ENCODE assay signal across 1 cellular context in the genomic region with DNA sequence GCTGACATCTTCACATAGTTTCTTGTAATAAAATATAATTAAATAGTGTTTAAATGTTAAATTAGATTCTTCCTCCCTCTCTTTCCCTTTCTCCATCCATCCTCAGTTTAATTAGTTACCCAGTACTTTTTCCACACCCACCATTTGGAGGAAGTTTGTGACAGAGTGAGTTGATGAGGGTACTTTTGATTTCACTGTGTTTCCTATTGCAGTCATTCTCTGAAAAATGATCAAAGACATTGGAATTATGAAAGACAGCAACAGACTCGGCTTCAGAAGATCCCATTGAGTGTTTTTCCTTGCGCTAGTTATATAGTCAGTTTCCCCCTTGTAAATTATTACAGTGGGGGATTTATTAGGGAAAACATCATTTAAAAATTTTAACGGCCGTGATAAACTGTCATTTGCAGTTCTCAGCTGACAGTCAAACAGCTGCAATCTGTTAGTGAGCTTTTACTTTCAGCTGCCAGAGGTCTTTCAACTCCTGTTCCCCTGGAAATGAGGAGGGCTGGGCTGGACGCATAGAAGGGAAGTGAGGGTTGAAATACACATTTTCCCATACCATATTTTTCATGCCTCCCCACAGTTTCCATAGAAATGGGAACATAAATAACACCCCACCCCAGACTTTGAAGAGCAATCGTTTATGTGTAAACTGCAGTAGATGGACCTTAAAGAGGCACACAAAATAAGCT.
TF ChIP-seq lines count a peak whose summit lies in the region.

No MANE protein-coding gene starts in this region.

TF ChIP-seq in GM12878, 131 proteins besides CTCF, POLR2A, EP300 and RAD21 (continued from another document):
- TF ChIP-seq, protein P1, sequence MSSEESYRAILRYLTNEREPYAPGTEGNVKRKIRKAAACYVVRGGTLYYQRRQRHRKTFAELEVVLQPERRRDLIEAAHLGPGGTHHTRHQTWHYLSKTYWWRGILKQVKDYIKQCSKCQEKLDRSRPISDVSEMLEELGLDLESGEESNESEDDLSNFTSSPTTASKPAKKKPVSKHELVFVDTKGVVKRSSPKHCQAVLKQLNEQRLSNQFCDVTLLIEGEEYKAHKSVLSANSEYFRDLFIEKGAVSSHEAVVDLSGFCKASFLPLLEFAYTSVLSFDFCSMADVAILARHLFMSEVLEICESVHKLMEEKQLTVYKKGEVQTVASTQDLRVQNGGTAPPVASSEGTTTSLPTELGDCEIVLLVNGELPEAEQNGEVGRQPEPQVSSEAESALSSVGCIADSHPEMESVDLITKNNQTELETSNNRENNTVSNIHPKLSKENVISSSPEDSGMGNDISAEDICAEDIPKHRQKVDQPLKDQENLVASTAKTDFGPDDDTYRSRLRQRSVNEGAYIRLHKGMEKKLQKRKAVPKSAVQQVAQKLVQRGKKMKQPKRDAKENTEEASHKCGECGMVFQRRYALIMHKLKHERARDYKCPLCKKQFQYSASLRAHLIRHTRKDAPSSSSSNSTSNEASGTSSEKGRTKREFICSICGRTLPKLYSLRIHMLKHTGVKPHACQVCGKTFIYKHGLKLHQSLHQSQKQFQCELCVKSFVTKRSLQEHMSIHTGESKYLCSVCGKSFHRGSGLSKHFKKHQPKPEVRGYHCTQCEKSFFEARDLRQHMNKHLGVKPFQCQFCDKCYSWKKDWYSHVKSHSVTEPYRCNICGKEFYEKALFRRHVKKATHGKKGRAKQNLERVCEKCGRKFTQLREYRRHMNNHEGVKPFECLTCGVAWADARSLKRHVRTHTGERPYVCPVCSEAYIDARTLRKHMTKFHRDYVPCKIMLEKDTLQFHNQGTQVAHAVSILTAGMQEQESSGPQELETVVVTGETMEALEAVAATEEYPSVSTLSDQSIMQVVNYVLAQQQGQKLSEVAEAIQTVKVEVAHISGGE (CRISPR knock-in tag; IDR thresholded peaks at IDR 0.05): no peak
- TF ChIP-seq CBFB (IDR thresholded peaks at IDR 0.05; ENCODE audit: low read depth) (no peak), TARDBP (IDR thresholded peaks at IDR 0.05; ENCODE audit: borderline replicate concordance) (no peak), TCF7 (IDR thresholded peaks at IDR 0.05; ENCODE audit: borderline replicate concordance) (peak; percentile 73; the same call in 1 of the 2 replicates), MYB (IDR thresholded peaks at IDR 0.05; ENCODE audit: borderline replicate concordance, low read depth, low read length) (peak; percentile 21; the same call in 1 of the 2 replicates), PAX8 (IDR thresholded peaks at IDR 0.05) (no peak), CREM (IDR thresholded peaks at IDR 0.05; ENCODE audit: low read depth) (no peak), JUNB (IDR thresholded peaks at IDR 0.05) (peak; percentile 38; the same call in 1 of the 2 replicates), IKZF1 (conservative IDR thresholded peaks at IDR 0.05) (0 out of 2 replicates have a peak, but pooled peaks have one; percentile 28), MTA2 (IDR thresholded peaks at IDR 0.05; ENCODE audit: low read depth) (no peak), SMAD1 (IDR thresholded peaks at IDR 0.05; ENCODE audit: low read depth, partially characterized antibody) (no peak), CHD4 (IDR thresholded peaks at IDR 0.05) (no peak), IKZF2 (IDR thresholded peaks at IDR 0.05) (peak in 1 of 2 experiments; percentile 20; a peak in 2 of 4 replicates), FOXM1 (IDR thresholded peaks at IDR 0.05; ENCODE audit: low read depth, low read length) (no peak), POU2F2 (IDR thresholded peaks at IDR 0.05; ENCODE audit: borderline replicate concordance, low read depth, low read length) (no peak), KDM1A (IDR thresholded peaks at IDR 0.05; ENCODE audit: borderline replicate concordance) (no peak), NR2C2 (IDR thresholded peaks at IDR 0.05; ENCODE audit: borderline replicate concordance, control insufficient read depth, insufficient read length, low read depth) (no peak), ESRRA (IDR thresholded peaks at IDR 0.05; ENCODE audit: low read length) (no peak), EGR1 (IDR thresholded peaks at IDR 0.05; ENCODE audit: borderline replicate concordance in 1 of 2, low read depth in 2 of 2, low read length in 2 of 2) (no peak), MXI1 (IDR thresholded peaks at IDR 0.05; ENCODE audit: low read depth, low read length) (no peak), SP1 (IDR thresholded peaks at IDR 0.05; ENCODE audit: low read depth, low read length) (no peak), BMI1 (IDR thresholded peaks at IDR 0.05; ENCODE audit: borderline replicate concordance) (no peak), SREBF1 (IDR thresholded peaks at IDR 0.05; ENCODE audit: low read length) (no peak), GABPA (IDR thresholded peaks at IDR 0.05; ENCODE audit: low read depth) (no peak), RUNX3 (IDR thresholded peaks at IDR 0.05; ENCODE audit: low read length) (no peak), ETV6 (conservative IDR thresholded peaks at IDR 0.05 in 1 of 2, IDR thresholded peaks at IDR 0.05 in 1 of 2; ENCODE audit: borderline replicate concordance in 1 of 2, low read depth in 1 of 2) (peak in 1 of 2 experiments; percentile 36; a peak in 1 of 4 replicates), EED (IDR thresholded peaks at IDR 0.05; ENCODE audit: low read depth) (no peak)
- TF ChIP-seq, protein P2, sequence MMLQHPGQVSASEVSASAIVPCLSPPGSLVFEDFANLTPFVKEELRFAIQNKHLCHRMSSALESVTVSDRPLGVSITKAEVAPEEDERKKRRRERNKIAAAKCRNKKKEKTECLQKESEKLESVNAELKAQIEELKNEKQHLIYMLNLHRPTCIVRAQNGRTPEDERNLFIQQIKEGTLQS (IDR thresholded peaks at IDR 0.05; ENCODE audit: borderline replicate concordance, extremely low read depth, low read depth, low read length): no peak
- TF ChIP-seq, protein P3, sequence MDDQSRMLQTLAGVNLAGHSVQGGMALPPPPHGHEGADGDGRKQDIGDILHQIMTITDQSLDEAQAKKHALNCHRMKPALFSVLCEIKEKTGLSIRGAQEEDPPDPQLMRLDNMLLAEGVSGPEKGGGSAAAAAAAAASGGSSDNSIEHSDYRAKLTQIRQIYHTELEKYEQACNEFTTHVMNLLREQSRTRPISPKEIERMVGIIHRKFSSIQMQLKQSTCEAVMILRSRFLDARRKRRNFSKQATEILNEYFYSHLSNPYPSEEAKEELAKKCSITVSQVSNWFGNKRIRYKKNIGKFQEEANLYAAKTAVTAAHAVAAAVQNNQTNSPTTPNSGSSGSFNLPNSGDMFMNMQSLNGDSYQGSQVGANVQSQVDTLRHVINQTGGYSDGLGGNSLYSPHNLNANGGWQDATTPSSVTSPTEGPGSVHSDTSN (IDR thresholded peaks at IDR 0.05; ENCODE audit: insufficient replicate concordance, low read depth, low read length): peak; percentile 21
- TF ChIP-seq, protein P4, sequence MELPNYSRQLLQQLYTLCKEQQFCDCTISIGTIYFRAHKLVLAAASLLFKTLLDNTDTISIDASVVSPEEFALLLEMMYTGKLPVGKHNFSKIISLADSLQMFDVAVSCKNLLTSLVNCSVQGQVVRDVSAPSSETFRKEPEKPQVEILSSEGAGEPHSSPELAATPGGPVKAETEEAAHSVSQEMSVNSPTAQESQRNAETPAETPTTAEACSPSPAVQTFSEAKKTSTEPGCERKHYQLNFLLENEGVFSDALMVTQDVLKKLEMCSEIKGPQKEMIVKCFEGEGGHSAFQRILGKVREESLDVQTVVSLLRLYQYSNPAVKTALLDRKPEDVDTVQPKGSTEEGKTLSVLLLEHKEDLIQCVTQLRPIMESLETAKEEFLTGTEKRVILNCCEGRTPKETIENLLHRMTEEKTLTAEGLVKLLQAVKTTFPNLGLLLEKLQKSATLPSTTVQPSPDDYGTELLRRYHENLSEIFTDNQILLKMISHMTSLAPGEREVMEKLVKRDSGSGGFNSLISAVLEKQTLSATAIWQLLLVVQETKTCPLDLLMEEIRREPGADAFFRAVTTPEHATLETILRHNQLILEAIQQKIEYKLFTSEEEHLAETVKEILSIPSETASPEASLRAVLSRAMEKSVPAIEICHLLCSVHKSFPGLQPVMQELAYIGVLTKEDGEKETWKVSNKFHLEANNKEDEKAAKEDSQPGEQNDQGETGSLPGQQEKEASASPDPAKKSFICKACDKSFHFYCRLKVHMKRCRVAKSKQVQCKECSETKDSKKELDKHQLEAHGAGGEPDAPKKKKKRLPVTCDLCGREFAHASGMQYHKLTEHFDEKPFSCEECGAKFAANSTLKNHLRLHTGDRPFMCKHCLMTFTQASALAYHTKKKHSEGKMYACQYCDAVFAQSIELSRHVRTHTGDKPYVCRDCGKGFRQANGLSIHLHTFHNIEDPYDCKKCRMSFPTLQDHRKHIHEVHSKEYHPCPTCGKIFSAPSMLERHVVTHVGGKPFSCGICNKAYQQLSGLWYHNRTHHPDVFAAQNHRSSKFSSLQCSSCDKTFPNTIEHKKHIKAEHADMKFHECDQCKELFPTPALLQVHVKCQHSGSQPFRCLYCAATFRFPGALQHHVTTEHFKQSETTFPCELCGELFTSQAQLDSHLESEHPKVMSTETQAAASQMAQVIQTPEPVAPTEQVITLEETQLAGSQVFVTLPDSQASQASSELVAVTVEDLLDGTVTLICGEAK (IDR thresholded peaks at IDR 0.05; ENCODE audit: borderline replicate concordance): no peak
- TF ChIP-seq, protein P5, sequence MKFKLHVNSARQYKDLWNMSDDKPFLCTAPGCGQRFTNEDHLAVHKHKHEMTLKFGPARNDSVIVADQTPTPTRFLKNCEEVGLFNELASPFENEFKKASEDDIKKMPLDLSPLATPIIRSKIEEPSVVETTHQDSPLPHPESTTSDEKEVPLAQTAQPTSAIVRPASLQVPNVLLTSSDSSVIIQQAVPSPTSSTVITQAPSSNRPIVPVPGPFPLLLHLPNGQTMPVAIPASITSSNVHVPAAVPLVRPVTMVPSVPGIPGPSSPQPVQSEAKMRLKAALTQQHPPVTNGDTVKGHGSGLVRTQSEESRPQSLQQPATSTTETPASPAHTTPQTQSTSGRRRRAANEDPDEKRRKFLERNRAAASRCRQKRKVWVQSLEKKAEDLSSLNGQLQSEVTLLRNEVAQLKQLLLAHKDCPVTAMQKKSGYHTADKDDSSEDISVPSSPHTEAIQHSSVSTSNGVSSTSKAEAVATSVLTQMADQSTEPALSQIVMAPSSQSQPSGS (IDR thresholded peaks at IDR 0.05; ENCODE audit: low read length): no peak
- TF ChIP-seq, protein P6, sequence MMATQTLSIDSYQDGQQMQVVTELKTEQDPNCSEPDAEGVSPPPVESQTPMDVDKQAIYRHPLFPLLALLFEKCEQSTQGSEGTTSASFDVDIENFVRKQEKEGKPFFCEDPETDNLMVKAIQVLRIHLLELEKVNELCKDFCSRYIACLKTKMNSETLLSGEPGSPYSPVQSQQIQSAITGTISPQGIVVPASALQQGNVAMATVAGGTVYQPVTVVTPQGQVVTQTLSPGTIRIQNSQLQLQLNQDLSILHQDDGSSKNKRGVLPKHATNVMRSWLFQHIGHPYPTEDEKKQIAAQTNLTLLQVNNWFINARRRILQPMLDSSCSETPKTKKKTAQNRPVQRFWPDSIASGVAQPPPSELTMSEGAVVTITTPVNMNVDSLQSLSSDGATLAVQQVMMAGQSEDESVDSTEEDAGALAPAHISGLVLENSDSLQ (IDR thresholded peaks at IDR 0.05): peak; percentile 36; the same call in 1 of the 2 replicates
TF ChIP-seq in GM12878: peak in this region for 9.
